In genomic region chr17:77428901-77429734, GRCh38 we compare ENCODE assay signal across 8 cellular contexts.
A peak's percentile ranks its signal among the peaks of the same experiment; 100 is the strongest.
DNase-seq lines count a peak whose midpoint lies in the region; ATAC-seq and TF ChIP-seq lines count a peak whose summit lies in the region.

No MANE protein-coding gene starts in this region.

- H3K4me3 ChIP-seq in CD8-positive, alpha-beta memory T cell (ENCODE audit: low read length) = no peak overlapping the region
- no peak overlapping the region for H3K4me3 ChIP-seq in RWPE2 (ENCODE audit: severe bottlenecking)
- no peak overlapping the region for H3K4me3 ChIP-seq in sigmoid colon

- DNase-seq in CD8-positive, alpha-beta memory T cell = no peak
- DNase-seq in RWPE2 (ENCODE audit: low spot score) (no peak), cardiac septum (ENCODE audit: low spot score) (peak; percentile 74), sigmoid colon (peak; percentile 79), COLO668 (lab: John Stamatoyannopoulos, UW; ENCODE audit: unreplicated experiment) (no peak), HUDEP-2 (lab: John Stamatoyannopoulos, UW; ENCODE audit: unreplicated experiment in 76 of 76) (no peak), NCI-H187 treated with DMSO at 0.1 percent for 48 hours (lab: John Stamatoyannopoulos, UW) (no peak)

- H3K36me3 Mint-ChIP-seq in CD8-positive, alpha-beta memory T cell = peaks cover 0 to 24% (median 0%) of the 10 kb centered on the region in 3 donors

- no peaks in the 10 kb centered on the region for H3K27me3 Mint-ChIP-seq in CD8-positive, alpha-beta memory T cell

- no peak for TF ChIP-seq CTCF in RWPE2 (IDR thresholded peaks at IDR 0.05; ENCODE audit: poor library complexity, severe bottlenecking)
- no peak for TF ChIP-seq CTCF in sigmoid colon (IDR thresholded peaks at IDR 0.05)

- CTCF ChIA-PET in CD8-positive, alpha-beta memory T cell (lab: Charles Lee) = interaction anchor here (0.7 to 6.7 kb wide), 47 partner anchors 9 to 585 kb away, joined by 3 to 74 read pairs (median 6); no protein-coding TSS in a partner anchor

- WGBS in sigmoid colon, 2 donors = 67 to 82% methylated on average over 24 of the region's 24 CpGs

- intact Hi-C loops in cardiac septum (cut with DNase I) (loop anchor here (5.0 kb wide), 1 partner anchor 37 kb away; no protein-coding TSS in a partner anchor), sigmoid colon (cut with DNase I) (loop anchor here (5.0 kb wide), 1 partner anchor 528 kb away; the partner anchor contains the start of gene TNRC6C)

- TF ChIP-seq EP300 in sigmoid colon (IDR thresholded peaks at IDR 0.05) = no peak

- no peaks in the 10 kb centered on the region for H3K27me3 ChIP-seq in CD8-positive, alpha-beta memory T cell (ENCODE audit: insufficient read depth, low read length, poor library complexity, severe bottlenecking)
- H3K27me3 ChIP-seq in RWPE2 (ENCODE audit: insufficient read depth, poor library complexity, severe bottlenecking) (no peaks in the 10 kb centered on the region), sigmoid colon (no peaks in the 10 kb centered on the region)

- no peaks in the 10 kb centered on the region for H3K36me3 ChIP-seq in CD8-positive, alpha-beta memory T cell (ENCODE audit: insufficient read depth, low read length)
- H3K36me3 ChIP-seq in RWPE2 (ENCODE audit: low read depth) (peaks cover 6% of the 10 kb centered on the region), sigmoid colon (no peaks in the 10 kb centered on the region)

- no peak for ATAC-seq in RWPE2 (ENCODE audit: low read depth)
- ATAC-seq in HG02678 (IDR thresholded peaks at IDR 0.05; ENCODE audit: unreplicated experiment) = no peak

- H3K4me3 Mint-ChIP-seq in CD8-positive, alpha-beta memory T cell = peak overlapping the region in 3 of 7 donors; percentile 23 to 61 (median 47)

- peaks cover 92% of the 10 kb centered on the region for H3K4me1 ChIP-seq in CD8-positive, alpha-beta memory T cell (ENCODE audit: insufficient read depth, low read length)
- peaks cover 49% of the 10 kb centered on the region for H3K4me1 ChIP-seq in RWPE2 (ENCODE audit: insufficient read depth, poor library complexity, severe bottlenecking)
- peaks cover 0 to 100% (median 99%) of the 10 kb centered on the region in 4 donors for H3K4me1 ChIP-seq in sigmoid colon

- POLR2A ChIA-PET in CD8-positive, alpha-beta memory T cell (lab: Charles Lee) = interaction anchor here (0.6 to 2.1 kb wide), 13 partner anchors 12 to 98 kb away, joined by 3 to 12 read pairs (median 6); no protein-coding TSS in a partner anchor

- no peak overlapping the region for H3K27ac ChIP-seq in CD8-positive, alpha-beta memory T cell (ENCODE audit: low read depth, low read length)
- peak overlapping the region; percentile 95 for H3K27ac ChIP-seq in RWPE2 (ENCODE audit: poor library complexity, severe bottlenecking)
- H3K27ac ChIP-seq in sigmoid colon = peak overlapping the region; percentile 96 to 100 (median 98)

- H3K4me1 Mint-ChIP-seq in CD8-positive, alpha-beta memory T cell = peaks cover 59 to 92% (median 70%) of the 10 kb centered on the region in 3 donors

- H3K9me3 ChIP-seq in CD8-positive, alpha-beta memory T cell (ENCODE audit: low read length) = no peaks in the 10 kb centered on the region
- H3K9me3 ChIP-seq in RWPE2 (ENCODE audit: severe bottlenecking) (no peaks in the 10 kb centered on the region), sigmoid colon (no peaks in the 10 kb centered on the region)

- H3K27ac Mint-ChIP-seq in CD8-positive, alpha-beta memory T cell = peak overlapping the region in 7 of 8 donors; percentile 38 to 95 (median 72)

- H3K9me3 Mint-ChIP-seq in CD8-positive, alpha-beta memory T cell = no peaks in the 10 kb centered on the region

- TF ChIP-seq POLR2A in sigmoid colon (IDR thresholded peaks at IDR 0.05) = no peak

Comparison
In these comparisons a context has a peak if more than half of its experiments do, and no peak if none do; other contexts are left out.
1. DNase-seq: peak in cardiac septum (single experiment) and sigmoid colon (single experiment); none in CD8-positive, alpha-beta memory T cell (0 of 5), RWPE2 (single experiment), COLO668 (single experiment), HUDEP-2 (0 of 76) and NCI-H187 treated with DMSO at 0.1 percent for 48 hours (single experiment).